ENCODE assay signal across 14 cellular contexts in the genomic region with DNA sequence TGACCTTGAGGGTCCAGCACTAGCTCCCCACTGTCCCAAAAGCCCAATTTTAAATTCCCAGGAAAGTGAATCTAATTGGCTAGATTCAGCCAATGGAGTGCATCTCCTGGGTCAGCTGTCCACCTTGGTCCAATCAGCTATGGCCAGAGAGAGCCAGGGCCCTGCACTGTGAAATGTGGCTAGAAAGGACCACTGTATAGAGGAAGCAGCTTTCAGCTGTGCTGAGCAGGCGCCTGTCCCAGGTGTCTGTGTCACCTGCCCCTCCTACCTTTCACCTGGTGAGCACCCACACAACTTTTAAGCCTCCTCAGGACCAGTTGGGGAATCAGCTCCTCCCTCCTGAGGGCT.
A peak's percentile ranks its signal among the peaks of the same experiment; 100 is the strongest.
DNase-seq lines count a peak whose midpoint lies in the region; ATAC-seq and TF ChIP-seq lines count a peak whose summit lies in the region.
"Had no signal": no experiment of that assay in that cellular context is flagged by ENCODE, and none has a peak within 500 bp of the region (broad histone marks: within the 10 kb centered on the region; RNA-seq: fewer than 3 reads in every experiment).

No MANE protein-coding gene starts in this region.

- no peak overlapping the region for H4K8ac ChIP-seq in IMR-90 (ENCODE audit: low read depth in 2 of 2, low read length in 2 of 2)

- H3K9me1 ChIP-seq in IMR-90 (ENCODE audit: insufficient read depth, low read length) = peaks cover 8% of the 10 kb centered on the region; the same call in 1 of the 2 replicates

- DNase-seq in IMR-90 (no peak), WTC11 (ENCODE audit: low spot score) (no peak), esophagus muscularis mucosa (ENCODE audit: extremely low spot score) (peak; percentile 64), DMS153 treated with DMSO at 0.1 percent for 48 hours (lab: John Stamatoyannopoulos, UW; ENCODE audit: unreplicated experiment) (no peak), NCI-H2107 treated with DMSO at 0.1 percent for 48 hours (lab: John Stamatoyannopoulos, UW; ENCODE audit: unreplicated experiment) (no peak), NCI-H2029 (lab: John Stamatoyannopoulos, UW) (no peak)
- DNase-seq: AML-193; Caco-2; CD4-positive, alpha-beta T cell; DMS79; GM23248; KBM-7 had no signal

- no peaks in the 10 kb centered on the region for H3K4me1 Mint-ChIP-seq in WTC11

- intact Hi-C loops in IMR-90 (cut with micrococcal nuclease) = no loop called here
- intact Hi-C loops in esophagus muscularis mucosa (cut with DNase I) = no loop called here

- in situ Hi-C loops in IMR-90 (cut with MboI; ENCODE audit: low sequenced_read_pairs) = no loop called here

- CTCF ChIA-PET in IMR-90 (lab: Yijun Ruan, JAX) = interaction anchor here (0.5 kb wide), 1 partner anchor 82 kb away, joined by 3 read pairs; no protein-coding TSS in a partner anchor
- CTCF ChIA-PET in WTC11 (lab: Charles Lee) = no interaction called here

- no peak overlapping the region for H2BK120ac ChIP-seq in IMR-90 (ENCODE audit: low read depth, low read length)

- no peak overlapping the region for H2AFZ ChIP-seq in IMR-90 (replicated peaks; ENCODE audit: low read length, poor library complexity)
- H2AFZ ChIP-seq: GM23248 had no signal

- ATAC-seq in IMR-90 (ENCODE audit: low read depth) = no peak
- peak; percentile 38; the same call in 1 of the 2 replicates for ATAC-seq in WTC11

- POLR2A ChIA-PET in IMR-90 (lab: Charles Lee; ENCODE audit: unreplicated experiment) = no interaction called here
- POLR2A ChIA-PET in WTC11 (lab: Charles Lee) = interaction anchor here (0.6 kb wide), 1 partner anchor 88 kb away, joined by 8 read pairs; no protein-coding TSS in a partner anchor

- no peak overlapping the region for H2AK5ac ChIP-seq in IMR-90 (ENCODE audit: low read depth, low read length)

- TF ChIP-seq RAD21 in IMR-90 (IDR thresholded peaks at IDR 0.05; ENCODE audit: low read length) = no peak

- no peak overlapping the region for H3K4me3 ChIP-seq in IMR-90 (ENCODE audit: insufficient read depth, low read depth, low read length)
- no peak overlapping the region for H3K4me3 ChIP-seq in esophagus muscularis mucosa
- H3K4me3 ChIP-seq: GM23248, HAP-1 had no signal

- H3K27ac Mint-ChIP-seq in WTC11 = no peak overlapping the region
- H3K27ac Mint-ChIP-seq: CD4-positive, alpha-beta T cell had no signal

- WGBS in IMR-90 (ENCODE audit: extremely low coverage in 2 of 2, insufficient read length in 1 of 2), 2 experiments = no CpG with 5 or more reads among the region's 1 CpG
- 88% methylated on average over 1 of the region's 1 CpG for WGBS in esophagus muscularis mucosa

- peaks cover 8% of the 10 kb centered on the region for H3K9me3 Mint-ChIP-seq in WTC11

- H2BK5ac ChIP-seq in IMR-90 (ENCODE audit: low read depth, low read length, poor library complexity, severe bottlenecking) = no peak overlapping the region

- TF ChIP-seq CTCF in IMR-90 (conservative IDR thresholded peaks at IDR 0.05; ENCODE audit: low read depth, low read length) (no peak), WTC11 (IDR thresholded peaks at IDR 0.05) (no peak), esophagus muscularis mucosa (IDR thresholded peaks at IDR 0.05) (no peak)

- H3K36me3 ChIP-seq in IMR-90 (ENCODE audit: control insufficient read depth, insufficient read depth, low read length) (no peaks in the 10 kb centered on the region), esophagus muscularis mucosa (no peaks in the 10 kb centered on the region)
- H3K36me3 ChIP-seq: HAP-1 had no signal

- no peak overlapping the region for H4K91ac ChIP-seq in IMR-90 (ENCODE audit: insufficient read depth, low read depth, low read length)

- TF ChIP-seq EP300 in esophagus muscularis mucosa (IDR thresholded peaks at IDR 0.05) = no peak

- no peak overlapping the region for H3K23ac ChIP-seq in IMR-90 (ENCODE audit: low read depth, low read length)

- H3K27ac ChIP-seq in IMR-90 (ENCODE audit: insufficient read depth, low read length) (no peak overlapping the region), esophagus muscularis mucosa (replicated peaks in 1 of 4) (no peak overlapping the region)
- H3K27ac ChIP-seq: C4-2B, GM23248 had no signal

- H3K56ac ChIP-seq in IMR-90 (ENCODE audit: extremely low read depth, insufficient read depth, low read length) = no peak overlapping the region

- H3K9me3 ChIP-seq in IMR-90 (ENCODE audit: control insufficient read depth, insufficient read depth, low read length) (no peaks in the 10 kb centered on the region), esophagus muscularis mucosa (no peaks in the 10 kb centered on the region)
- H3K9me3 ChIP-seq: HAP-1 had no signal

- H2BK20ac ChIP-seq in IMR-90 (ENCODE audit: low read depth, low read length) = no peak overlapping the region

- BruUV-seq in IMR-90 (replicated peaks; lab: Mats Ljungman, UMichigan) = no TSS peak

- H2AK9ac ChIP-seq in IMR-90 (replicated peaks; ENCODE audit: low read depth, low read length, poor library complexity) = no peak overlapping the region

- no peaks in the 10 kb centered on the region for H4K20me1 ChIP-seq in IMR-90 (ENCODE audit: insufficient read depth, low read length)

- dilution Hi-C loops in IMR-90 (cut with HindIII; ENCODE audit: low sequenced_read_pairs, unreplicated experiment) = no loop called here

- no peak overlapping the region for H3K4ac ChIP-seq in IMR-90 (ENCODE audit: low read depth, low read length)

- no peak overlapping the region for H3K4me3 Mint-ChIP-seq in WTC11
- H3K4me3 Mint-ChIP-seq: CD4-positive, alpha-beta T cell had no signal

- H2BK15ac ChIP-seq in IMR-90 (ENCODE audit: low read depth, low read length) = no peak overlapping the region

- no peak overlapping the region for H4K5ac ChIP-seq in IMR-90 (ENCODE audit: low read depth, low read length)

- no peak overlapping the region for H3K14ac ChIP-seq in IMR-90 (replicated peaks; ENCODE audit: low read depth, low read length)

- no peaks in the 10 kb centered on the region for H3K27me3 ChIP-seq in IMR-90 (ENCODE audit: control insufficient read depth, insufficient read depth, low read length)
- H3K27me3 ChIP-seq in esophagus muscularis mucosa = no peaks in the 10 kb centered on the region

- no peak for TF ChIP-seq POLR2A in IMR-90 (IDR thresholded peaks at IDR 0.05; ENCODE audit: low read depth, low read length)
- TF ChIP-seq POLR2A in esophagus muscularis mucosa (IDR thresholded peaks at IDR 0.05; ENCODE audit: low read depth) = no peak

- no peaks in the 10 kb centered on the region for H3K79me1 ChIP-seq in IMR-90 (ENCODE audit: low read depth in 1 of 2, low read length in 2 of 2)

- H3K4me2 ChIP-seq in IMR-90 (ENCODE audit: low read depth, low read length) = no peak overlapping the region

- H3K27me3 Mint-ChIP-seq in WTC11 (ENCODE audit: low read depth) = no peaks in the 10 kb centered on the region

- H3K18ac ChIP-seq in IMR-90 (ENCODE audit: low read depth, low read length) = no peak overlapping the region

- H3K9ac ChIP-seq in IMR-90 (ENCODE audit: low read depth, low read length) = no peak overlapping the region
- H3K9ac ChIP-seq: GM23248 had no signal

- no peaks in the 10 kb centered on the region for H3K36me3 Mint-ChIP-seq in WTC11

- H3K4me1 ChIP-seq in IMR-90 (ENCODE audit: control insufficient read depth, insufficient read depth, low read length) (peaks cover 5% of the 10 kb centered on the region; the same call in 1 of the 2 replicates), esophagus muscularis mucosa (peaks cover 7 to 21% (median 20%) of the 10 kb centered on the region in 4 donors)
- H3K4me1 ChIP-seq: HAP-1 had no signal

TF ChIP-seq in IMR-90, 13 proteins besides CTCF, POLR2A, EP300 and RAD21:
- TF ChIP-seq, protein P1, sequence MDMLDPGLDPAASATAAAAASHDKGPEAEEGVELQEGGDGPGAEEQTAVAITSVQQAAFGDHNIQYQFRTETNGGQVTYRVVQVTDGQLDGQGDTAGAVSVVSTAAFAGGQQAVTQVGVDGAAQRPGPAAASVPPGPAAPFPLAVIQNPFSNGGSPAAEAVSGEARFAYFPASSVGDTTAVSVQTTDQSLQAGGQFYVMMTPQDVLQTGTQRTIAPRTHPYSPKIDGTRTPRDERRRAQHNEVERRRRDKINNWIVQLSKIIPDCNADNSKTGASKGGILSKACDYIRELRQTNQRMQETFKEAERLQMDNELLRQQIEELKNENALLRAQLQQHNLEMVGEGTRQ (IDR thresholded peaks at IDR 0.05; ENCODE audit: low read depth, low read length) = peak; percentile 43; the same call in 1 of the 2 replicates
- TF ChIP-seq SMC3 (IDR thresholded peaks at IDR 0.05; ENCODE audit: low read depth, low read length) = no peak
- no peak for TF ChIP-seq MAZ (IDR thresholded peaks at IDR 0.05; ENCODE audit: borderline replicate concordance, low read depth, low read length)
- no peak for TF ChIP-seq FOS (IDR thresholded peaks at IDR 0.05; ENCODE audit: low read depth, low read length)
TF ChIP-seq in IMR-90: peak in this region for 1.

TF ChIP-seq in WTC11, 78 proteins besides CTCF, POLR2A, EP300 and RAD21 (continues in another document):
- TF ChIP-seq GRHL2 (CRISPR knock-in tag; IDR thresholded peaks at IDR 0.05; ENCODE audit: insufficient replicate concordance, severe bottlenecking) = no peak
- TF ChIP-seq, protein P2, sequence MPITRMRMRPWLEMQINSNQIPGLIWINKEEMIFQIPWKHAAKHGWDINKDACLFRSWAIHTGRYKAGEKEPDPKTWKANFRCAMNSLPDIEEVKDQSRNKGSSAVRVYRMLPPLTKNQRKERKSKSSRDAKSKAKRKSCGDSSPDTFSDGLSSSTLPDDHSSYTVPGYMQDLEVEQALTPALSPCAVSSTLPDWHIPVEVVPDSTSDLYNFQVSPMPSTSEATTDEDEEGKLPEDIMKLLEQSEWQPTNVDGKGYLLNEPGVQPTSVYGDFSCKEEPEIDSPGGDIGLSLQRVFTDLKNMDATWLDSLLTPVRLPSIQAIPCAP (CRISPR knock-in tag; IDR thresholded peaks at IDR 0.05) = no peak
- TF ChIP-seq, protein P3, sequence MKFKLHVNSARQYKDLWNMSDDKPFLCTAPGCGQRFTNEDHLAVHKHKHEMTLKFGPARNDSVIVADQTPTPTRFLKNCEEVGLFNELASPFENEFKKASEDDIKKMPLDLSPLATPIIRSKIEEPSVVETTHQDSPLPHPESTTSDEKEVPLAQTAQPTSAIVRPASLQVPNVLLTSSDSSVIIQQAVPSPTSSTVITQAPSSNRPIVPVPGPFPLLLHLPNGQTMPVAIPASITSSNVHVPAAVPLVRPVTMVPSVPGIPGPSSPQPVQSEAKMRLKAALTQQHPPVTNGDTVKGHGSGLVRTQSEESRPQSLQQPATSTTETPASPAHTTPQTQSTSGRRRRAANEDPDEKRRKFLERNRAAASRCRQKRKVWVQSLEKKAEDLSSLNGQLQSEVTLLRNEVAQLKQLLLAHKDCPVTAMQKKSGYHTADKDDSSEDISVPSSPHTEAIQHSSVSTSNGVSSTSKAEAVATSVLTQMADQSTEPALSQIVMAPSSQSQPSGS (CRISPR knock-in tag; IDR thresholded peaks at IDR 0.05; ENCODE audit: borderline replicate concordance, low read depth) = no peak
- TF ChIP-seq OVOL2 (CRISPR knock-in tag; IDR thresholded peaks at IDR 0.05; ENCODE audit: borderline replicate concordance) = no peak
- TF ChIP-seq SMAD3 (CRISPR knock-in tag; IDR thresholded peaks at IDR 0.05; ENCODE audit: borderline replicate concordance) = no peak
